Comparison of ENCODE assay signal across 20 cellular contexts in genomic region chr17:1042486-1042885, GRCh38.
"Had no signal": no experiment of that assay in that cellular context is flagged by ENCODE, and none has a peak within 500 bp of the region (broad histone marks: within the 10 kb centered on the region; RNA-seq: fewer than 3 reads in every experiment).

No MANE protein-coding gene starts in this region.

- H3K4me2 ChIP-seq: SK-N-SH had no signal

- H3K4me3 ChIP-seq: ascending aorta, colonic mucosa, dorsolateral prefrontal cortex, thoracic aorta, upper lobe of left lung had no signal

- H3K36me3 ChIP-seq: colonic mucosa had no signal

- H3K27ac ChIP-seq: colonic mucosa had no signal

- H3K27ac Mint-ChIP-seq: activated CD4-positive, alpha-beta memory T cell treated with anti-CD3 and anti-CD28 coated beads, Interleukin-2, amount 10 ng/mL, durations not matched to agents 7 days and 5 days; activated CD8-positive, alpha-beta memory T cell treated with anti-CD3 and anti-CD28 coated beads, Interleukin-2, amount 10 ng/mL, durations not matched to agents 7 days and 5 days; activated T-helper 17 cell treated with anti-CD3 and anti-CD28 coated beads, Interleukin-2, amount 50 U/mL, for 72 hours; effector memory CD8-positive, alpha-beta T cell had no signal

- H3K4me1 ChIP-seq: colonic mucosa had no signal

- H3K9me3 ChIP-seq: ascending aorta, colonic mucosa, esophagus muscularis mucosa, SK-N-SH, thoracic aorta, upper lobe of left lung had no signal

- H3K4me1 Mint-ChIP-seq: activated CD4-positive, alpha-beta memory T cell treated with anti-CD3 and anti-CD28 coated beads, Interleukin-2, amount 10 ng/mL, durations not matched to agents 7 days and 5 days; activated CD8-positive, alpha-beta memory T cell treated with anti-CD3 and anti-CD28 coated beads, Interleukin-2, amount 10 ng/mL, durations not matched to agents 7 days and 5 days; activated T-helper 17 cell treated with anti-CD3 and anti-CD28 coated beads, Interleukin-2, amount 50 U/mL, for 72 hours had no signal

- H3K9ac ChIP-seq: SK-N-SH had no signal

- ATAC-seq: activated CD8-positive, alpha-beta memory T cell treated with anti-CD3 and anti-CD28 coated beads, Interleukin-2, amount 10 ng/mL, durations not matched to agents 7 days and 5 days; activated naive CD4-positive, alpha-beta T cell treated with anti-CD3 and anti-CD28 coated beads, Interleukin-2, amount 50 U/mL, for 72 hours; activated T-helper 17 cell treated with anti-CD3 and anti-CD28 coated beads, Interleukin-2, amount 50 U/mL, for 72 hours; effector memory CD8-positive, alpha-beta T cell had no signal

- H3K4me3 Mint-ChIP-seq: activated CD4-positive, alpha-beta memory T cell treated with anti-CD3 and anti-CD28 coated beads, Interleukin-2, amount 10 ng/mL, durations not matched to agents 7 days and 5 days; activated CD8-positive, alpha-beta memory T cell treated with anti-CD3 and anti-CD28 coated beads, Interleukin-2, amount 10 ng/mL, durations not matched to agents 7 days and 5 days; activated T-helper 17 cell treated with anti-CD3 and anti-CD28 coated beads, Interleukin-2, amount 50 U/mL, for 72 hours; central memory CD8-positive, alpha-beta T cell; effector memory CD8-positive, alpha-beta T cell had no signal

- DNase-seq: activated CD4-positive, alpha-beta memory T cell treated with anti-CD3 and anti-CD28 coated beads, Interleukin-2, amount 10 ng/mL, durations not matched to agents 7 days and 5 days; activated CD4-positive, alpha-beta T cell treated with anti-CD3 and anti-CD28 coated beads for 48 hours; activated CD8-positive, alpha-beta memory T cell treated with anti-CD3 and anti-CD28 coated beads, Interleukin-2, amount 10 ng/mL, durations not matched to agents 7 days and 5 days; colonic mucosa; effector memory CD8-positive, alpha-beta T cell; head of caudate nucleus; islet precursor cell; mammary epithelial cell; SK-N-SH; stimulated activated CD4-positive, alpha-beta T cell treated with anti-CD3 and anti-CD28 coated beads, Interleukin-4, amount 100 ng/mL, for 1 hour; stimulated activated naive CD4-positive, alpha-beta T cell; T-helper 2 cell; upper lobe of left lung had no signal

- H3K27me3 ChIP-seq: ascending aorta, colonic mucosa, esophagus muscularis mucosa, upper lobe of left lung had no signal

- H3K9me3 Mint-ChIP-seq: activated T-helper 17 cell treated with anti-CD3 and anti-CD28 coated beads, Interleukin-2, amount 50 U/mL, for 72 hours; central memory CD8-positive, alpha-beta T cell; effector memory CD8-positive, alpha-beta T cell had no signal

- H3K27me3 Mint-ChIP-seq: activated CD4-positive, alpha-beta memory T cell treated with anti-CD3 and anti-CD28 coated beads, Interleukin-2, amount 10 ng/mL, durations not matched to agents 7 days and 5 days; activated CD8-positive, alpha-beta memory T cell treated with anti-CD3 and anti-CD28 coated beads, Interleukin-2, amount 10 ng/mL, durations not matched to agents 7 days and 5 days; activated T-helper 17 cell treated with anti-CD3 and anti-CD28 coated beads, Interleukin-2, amount 50 U/mL, for 72 hours; central memory CD8-positive, alpha-beta T cell; effector memory CD8-positive, alpha-beta T cell had no signal
